Comparison of ENCODE assay signal across 9 cellular contexts in the genomic region with DNA sequence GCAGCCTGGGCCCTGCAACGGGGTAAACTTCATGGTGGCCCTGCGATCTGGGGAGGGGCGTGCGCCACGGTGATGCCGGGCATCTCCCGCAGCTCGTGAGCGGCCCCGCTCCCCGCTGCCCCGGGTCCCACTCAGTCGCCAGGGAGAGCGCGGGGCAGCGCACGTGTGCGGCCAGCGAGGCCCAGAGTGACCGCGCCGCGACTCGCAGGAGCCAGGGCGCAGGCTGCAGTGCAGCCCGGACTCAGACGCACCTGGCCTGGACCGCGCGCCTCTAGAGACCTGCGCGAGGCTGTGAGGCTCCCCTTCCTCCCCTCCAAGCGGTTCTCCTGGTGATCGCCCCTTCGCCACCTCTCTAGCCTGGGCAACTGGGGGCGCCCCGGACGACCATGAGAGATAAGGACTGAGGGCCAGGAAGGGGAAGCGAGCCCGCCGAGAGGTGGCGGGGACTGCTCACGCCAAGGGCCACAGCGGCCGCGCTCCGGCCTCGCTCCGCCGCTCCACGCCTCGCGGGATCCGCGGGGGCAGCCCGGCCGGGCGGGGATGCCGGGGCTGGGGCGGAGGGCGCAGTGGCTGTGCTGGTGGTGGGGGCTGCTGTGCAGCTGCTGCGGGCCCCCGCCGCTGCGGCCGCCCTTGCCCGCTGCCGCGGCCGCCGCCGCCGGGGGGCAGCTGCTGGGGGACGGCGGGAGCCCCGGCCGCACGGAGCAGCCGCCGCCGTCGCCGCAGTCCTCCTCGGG. TPM values are rescaled to one million over a fixed set of nuclear protein-coding genes. Genes with fewer than 3 reads are reported as not detected.
DNase-seq lines count a peak whose midpoint lies in the region; ATAC-seq lines count a peak whose summit lies in the region.
"Had no signal": no experiment of that assay in that cellular context is flagged by ENCODE, and none has a peak within 500 bp of the region (broad histone marks: within the 10 kb centered on the region; RNA-seq: fewer than 3 reads in every experiment).

No MANE protein-coding gene starts in this region.

- H3K4me3 Mint-ChIP-seq in activated naive CD4-positive, alpha-beta T cell treated with anti-CD3 and anti-CD28 coated beads, Interleukin-2, amount 50 U/mL, for 24 hours: peak overlapping the region; percentile 79
- H3K4me3 Mint-ChIP-seq in activated T-cell treated with anti-CD3 and anti-CD28 coated beads, Interleukin-2, amount 50 U/mL, for 4 hours: peak overlapping the region; percentile 65

- ATAC-seq in HG03196 (IDR thresholded peaks at IDR 0.05; ENCODE audit: unreplicated experiment): peak; percentile 12
- ATAC-seq in activated T-cell treated with anti-CD3 and anti-CD28 coated beads, Interleukin-2, amount 50 U/mL, for 4 hours: peak; percentile 18 to 25

- no peak overlapping the region for H3K27ac ChIP-seq in skin epidermis
- H3K27ac ChIP-seq: epithelial cell of prostate had no signal

- DNase-seq in activated naive CD4-positive, alpha-beta T cell treated with Interleukin-2 at 50 U/mL for 16 hours: no peak
- DNase-seq in activated T-cell treated with anti-CD3 and anti-CD28 coated beads, Interleukin-2, amount 50 U/mL, for 4 hours: no peak
- DNase-seq in hepatic stellate cell (ENCODE audit: low spot score) (peak; percentile 14), pons (ENCODE audit: low spot score) (no peak), COLO829 (ENCODE audit: low spot score) (no peak)

- H3K4me3 ChIP-seq in skin epidermis: peak overlapping the region; percentile 36 to 62 (median 43)

- H3K4me1 Mint-ChIP-seq in activated naive CD4-positive, alpha-beta T cell treated with anti-CD3 and anti-CD28 coated beads, Interleukin-2, amount 50 U/mL, for 24 hours: peaks cover 10% of the 10 kb centered on the region
- H3K4me1 Mint-ChIP-seq in activated T-cell treated with anti-CD3 and anti-CD28 coated beads, Interleukin-2, amount 50 U/mL, for 4 hours (ENCODE audit: low read depth): peaks cover 14% of the 10 kb centered on the region

- no peak overlapping the region for H3K27ac Mint-ChIP-seq in activated naive CD4-positive, alpha-beta T cell treated with anti-CD3 and anti-CD28 coated beads, Interleukin-2, amount 50 U/mL, for 24 hours

- H3K9me3 Mint-ChIP-seq in activated naive CD4-positive, alpha-beta T cell treated with anti-CD3 and anti-CD28 coated beads, Interleukin-2, amount 50 U/mL, for 24 hours: no peaks in the 10 kb centered on the region
- H3K9me3 Mint-ChIP-seq in activated T-cell treated with anti-CD3 and anti-CD28 coated beads, Interleukin-2, amount 50 U/mL, for 4 hours: no peaks in the 10 kb centered on the region

- peaks cover 54% of the 10 kb centered on the region for H3K27me3 Mint-ChIP-seq in activated naive CD4-positive, alpha-beta T cell treated with anti-CD3 and anti-CD28 coated beads, Interleukin-2, amount 50 U/mL, for 24 hours
- peaks cover 68% of the 10 kb centered on the region for H3K27me3 Mint-ChIP-seq in activated T-cell treated with anti-CD3 and anti-CD28 coated beads, Interleukin-2, amount 50 U/mL, for 4 hours (ENCODE audit: low read depth)

- H3K36me3 Mint-ChIP-seq in activated naive CD4-positive, alpha-beta T cell treated with anti-CD3 and anti-CD28 coated beads, Interleukin-2, amount 50 U/mL, for 24 hours: no peaks in the 10 kb centered on the region
- no peaks in the 10 kb centered on the region for H3K36me3 Mint-ChIP-seq in activated T-cell treated with anti-CD3 and anti-CD28 coated beads, Interleukin-2, amount 50 U/mL, for 4 hours (ENCODE audit: insufficient read depth)

RNA-seq across cellular contexts. Expression of gene BMP6, which starts 0.7 kb away (rescaled TPM):
- not detected for total RNA-seq in activated T-cell treated with anti-CD3 and anti-CD28 coated beads, Interleukin-2, amount 50 U/mL, for 4 hours
